ENCODE assay signal across 12 cellular contexts in the genomic region with DNA sequence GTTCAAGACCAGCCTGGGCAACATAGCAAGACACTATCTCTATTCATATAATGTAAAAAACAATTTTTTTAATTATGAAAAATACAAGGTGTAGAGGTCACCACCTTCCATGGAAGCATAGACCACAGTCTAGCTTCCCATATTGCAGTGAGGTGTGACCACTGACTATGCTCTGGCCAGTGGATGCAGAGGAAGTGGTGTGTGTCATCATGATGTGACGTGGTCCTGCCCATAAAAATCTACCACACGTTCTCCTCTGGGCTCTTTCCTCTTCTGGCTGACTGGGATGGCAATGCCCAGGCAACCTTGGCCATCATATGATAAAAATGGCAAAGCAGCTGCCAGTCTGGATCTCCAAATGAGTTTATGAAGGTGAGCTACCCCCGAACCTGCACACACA.
DNase-seq lines count a peak whose midpoint lies in the region; ATAC-seq and TF ChIP-seq lines count a peak whose summit lies in the region.
"Had no signal": no experiment of that assay in that cellular context is flagged by ENCODE, and none has a peak within 500 bp of the region (broad histone marks: within the 10 kb centered on the region; RNA-seq: fewer than 3 reads in every experiment).

No MANE protein-coding gene starts in this region.

- no peak overlapping the region for H3K27ac ChIP-seq in Karpas-422 (ENCODE audit: low read length)
- H3K27ac ChIP-seq in adrenal gland = peak overlapping the region; percentile 32 to 85 (median 58)
- H3K27ac ChIP-seq: testis had no signal

- no peak overlapping the region for H3K4me3 ChIP-seq in Karpas-422 (ENCODE audit: low read length)
- H3K4me3 ChIP-seq in adrenal gland = no peak overlapping the region
- H3K4me3 ChIP-seq: testis had no signal

- no peaks in the 10 kb centered on the region for H3K36me3 ChIP-seq in Karpas-422 (ENCODE audit: insufficient read depth, low read length)
- no peaks in the 10 kb centered on the region for H3K36me3 ChIP-seq in adrenal gland (replicated peaks in 1 of 2)

- no peaks in the 10 kb centered on the region for H3K9me2 ChIP-seq in Karpas-422 (replicated peaks; ENCODE audit: insufficient read depth, low read length)

- no peak overlapping the region for H3K4me3 Mint-ChIP-seq in CD14-positive monocyte
- H3K4me3 Mint-ChIP-seq: activated naive CD4-positive, alpha-beta T cell treated with anti-CD3 and anti-CD28 coated beads, Interleukin-2, amount 50 U/mL, for 24 hours; T-helper 17 cell had no signal

- H3K4me1 ChIP-seq in Karpas-422 (ENCODE audit: low read length) (no peaks in the 10 kb centered on the region; the same call in 1 of the 2 replicates), adrenal gland (replicated peaks in 1 of 2) (peaks cover 70 to 88% of the 10 kb centered on the region in 2 donors)

- no peaks in the 10 kb centered on the region for H3K27me3 ChIP-seq in Karpas-422 (ENCODE audit: low read length)
- H3K27me3 ChIP-seq in adrenal gland = no peaks in the 10 kb centered on the region
- H3K27me3 ChIP-seq: testis had no signal

- no peaks in the 10 kb centered on the region for H4K20me1 ChIP-seq in Karpas-422 (ENCODE audit: insufficient read depth, low read depth, low read length)

- H3K79me2 ChIP-seq in Karpas-422 (ENCODE audit: low read length) = no peaks in the 10 kb centered on the region

- peaks cover 1 to 3% (median 1%) of the 10 kb centered on the region in 3 donors for H3K27me3 Mint-ChIP-seq in CD14-positive monocyte (ENCODE audit: low read depth in 3 of 3)
- H3K27me3 Mint-ChIP-seq: activated naive CD4-positive, alpha-beta T cell treated with anti-CD3 and anti-CD28 coated beads, Interleukin-2, amount 50 U/mL, for 24 hours had no signal

- intact Hi-C loops in CD14-positive monocyte (cut with micrococcal nuclease) (loop anchor here in 1 of 2 donors (10.0 kb wide), 1 partner anchor 161 kb away; no protein-coding TSS in a partner anchor), adrenal gland (cut with DNase I) (no loop called here)

- TF ChIP-seq POLR2A in adrenal gland (IDR thresholded peaks at IDR 0.05) = peak in 1 of 2 donors; percentile 9

- H3K27ac Mint-ChIP-seq in CD14-positive monocyte = peak overlapping the region; percentile 96 to 99 (median 97)
- H3K27ac Mint-ChIP-seq: activated naive CD4-positive, alpha-beta T cell treated with anti-CD3 and anti-CD28 coated beads, Interleukin-2, amount 50 U/mL, for 24 hours had no signal

- no peaks in the 10 kb centered on the region for H3K9me3 ChIP-seq in Karpas-422 (ENCODE audit: low read length)
- H3K9me3 ChIP-seq in adrenal gland (replicated peaks in 1 of 3) = no peaks in the 10 kb centered on the region
- H3K9me3 ChIP-seq: testis had no signal

- peaks cover 77% of the 10 kb centered on the region for H3K4me1 Mint-ChIP-seq in CD14-positive monocyte
- H3K4me1 Mint-ChIP-seq: activated naive CD4-positive, alpha-beta T cell treated with anti-CD3 and anti-CD28 coated beads, Interleukin-2, amount 50 U/mL, for 24 hours had no signal

- no peak overlapping the region for H3K4me2 ChIP-seq in Karpas-422 (ENCODE audit: low read depth, low read length, poor library complexity, severe bottlenecking)

- H3K9ac ChIP-seq in Karpas-422 (ENCODE audit: low read length) = no peak overlapping the region

- 36 to 52% (median 45%) methylated on average over 3 of the region's 3 CpGs for WGBS in adrenal gland, 4 donors

- peak; percentile 90 for DNase-seq in CD14-positive monocyte (ENCODE audit: low spot score)
- DNase-seq in Karpas-422 = no peak
- DNase-seq in adrenal gland = peak in 5 of 7 donors; percentile 52 to 72 (median 63)
- peak; percentile 44 for DNase-seq in medulla oblongata (ENCODE audit: extremely low spot score)
- no peak for DNase-seq in COLO829 (ENCODE audit: low spot score)
- DNase-seq in stimulated activated CD4-positive, alpha-beta T cell treated with anti-CD3 and anti-CD28 coated beads, Interleukin-2, amount 100 ng/mL, for 48 hours = no peak
- DNase-seq: NCI-H748 treated with DMSO at 0.1 percent for 48 hours, T-helper 17 cell, testis had no signal

- ATAC-seq in HG03521 (IDR thresholded peaks at IDR 0.05; ENCODE audit: unreplicated experiment) (no peak), HG03565 (IDR thresholded peaks at IDR 0.05; ENCODE audit: unreplicated experiment) (no peak)

- 0 out of 2 replicates have a peak overlapping the region, but pooled peaks have one; percentile 36 for H2AFZ ChIP-seq in Karpas-422 (ENCODE audit: low read length)

- TF ChIP-seq CTCF in CD14-positive monocyte (IDR thresholded peaks at IDR 0.05) (no peak), adrenal gland (IDR thresholded peaks at IDR 0.05) (no peak)

- no peaks in the 10 kb centered on the region for H3K9me3 Mint-ChIP-seq in CD14-positive monocyte
- H3K9me3 Mint-ChIP-seq: activated naive CD4-positive, alpha-beta T cell treated with anti-CD3 and anti-CD28 coated beads, Interleukin-2, amount 50 U/mL, for 24 hours had no signal

- H3K36me3 Mint-ChIP-seq in CD14-positive monocyte = peaks cover 33 to 47% of the 10 kb centered on the region in 2 donors
- H3K36me3 Mint-ChIP-seq: activated naive CD4-positive, alpha-beta T cell treated with anti-CD3 and anti-CD28 coated beads, Interleukin-2, amount 50 U/mL, for 24 hours had no signal

Comparison
In these comparisons a context has a peak if more than half of its experiments do, and no peak if none do; other contexts are left out.
1. DNase-seq: peak in CD14-positive monocyte (single experiment), adrenal gland (5 of 7) and medulla oblongata (single experiment); none in Karpas-422 (single experiment), COLO829 (single experiment) and stimulated activated CD4-positive, alpha-beta T cell treated with anti-CD3 and anti-CD28 coated beads, Interleukin-2, amount 100 ng/mL, for 48 hours (0 of 2).